8 cellular contexts compared by ENCODE assay signal in genomic region chr9:99433555-99433954, GRCh38.
A peak's percentile ranks its signal among the peaks of the same experiment; 100 is the strongest.
DNase-seq lines count a peak whose midpoint lies in the region; ATAC-seq and TF ChIP-seq lines count a peak whose summit lies in the region.

No MANE protein-coding gene starts in this region.

- TF ChIP-seq CTCF in omental fat pad (IDR thresholded peaks at IDR 0.05), result no peak

- peaks cover 0 to 10% of the 10 kb centered on the region in 2 donors for H3K27me3 Mint-ChIP-seq in effector memory CD8-positive, alpha-beta T cell

- H3K9me3 Mint-ChIP-seq in effector memory CD8-positive, alpha-beta T cell, result no peaks in the 10 kb centered on the region

- no peak overlapping the region for H3K4me3 ChIP-seq in H7 (ENCODE audit: insufficient read depth, low read depth, low read length)

- H3K27me3 ChIP-seq in H7 (ENCODE audit: control insufficient read depth, insufficient read depth, low read length), result no peaks in the 10 kb centered on the region

- DNase-seq in COLO668 (lab: John Stamatoyannopoulos, UW; ENCODE audit: unreplicated experiment), result peak; percentile 9
- DNase-seq in UCSD-AML1 (lab: John Stamatoyannopoulos, UW; ENCODE audit: unreplicated experiment), result peak; percentile 24
- DNase-seq in effector memory CD8-positive, alpha-beta T cell, result peak; percentile 7 to 39 (median 28)
- DNase-seq in omental fat pad (ENCODE audit: low spot score), result no peak
- DNase-seq in H7, result no peak
- no peak for DNase-seq in NCI-H510A (lab: John Stamatoyannopoulos, UW)

- no peak overlapping the region for H3K4me3 Mint-ChIP-seq in effector memory CD8-positive, alpha-beta T cell

- peaks cover 4 to 12% of the 10 kb centered on the region in 2 donors for H3K4me1 Mint-ChIP-seq in effector memory CD8-positive, alpha-beta T cell (ENCODE audit: low read depth in 2 of 2)

- ATAC-seq in GM19468 (IDR thresholded peaks at IDR 0.05; ENCODE audit: extremely low read depth, unreplicated experiment) (peak; percentile 92), HG03469 (IDR thresholded peaks at IDR 0.05; ENCODE audit: unreplicated experiment) (peak; percentile 98), omental fat pad (ENCODE audit: low FRiP score) (peak; percentile 64)
- peak; percentile 96 for ATAC-seq in effector memory CD8-positive, alpha-beta T cell (replicated peaks)

- no peaks in the 10 kb centered on the region for H3K36me3 ChIP-seq in H7 (replicated peaks; ENCODE audit: control insufficient read depth, insufficient read depth, low read length)

- peak overlapping the region; percentile 30 to 80 for H3K27ac Mint-ChIP-seq in effector memory CD8-positive, alpha-beta T cell

- H3K36me3 Mint-ChIP-seq in effector memory CD8-positive, alpha-beta T cell (ENCODE audit: insufficient read depth), result no peaks in the 10 kb centered on the region

Comparison
In these comparisons a context has a peak if more than half of its experiments do, and no peak if none do; other contexts are left out.
1. DNase-seq: peak in COLO668 (single experiment), UCSD-AML1 (single experiment) and effector memory CD8-positive, alpha-beta T cell (3 of 3); none in omental fat pad (single experiment), H7 (single experiment) and NCI-H510A (single experiment).
2. Peak in every context shown above with its lines, with median percentiles within 50 percentile points of each other: ATAC-seq.